In the genomic region with DNA sequence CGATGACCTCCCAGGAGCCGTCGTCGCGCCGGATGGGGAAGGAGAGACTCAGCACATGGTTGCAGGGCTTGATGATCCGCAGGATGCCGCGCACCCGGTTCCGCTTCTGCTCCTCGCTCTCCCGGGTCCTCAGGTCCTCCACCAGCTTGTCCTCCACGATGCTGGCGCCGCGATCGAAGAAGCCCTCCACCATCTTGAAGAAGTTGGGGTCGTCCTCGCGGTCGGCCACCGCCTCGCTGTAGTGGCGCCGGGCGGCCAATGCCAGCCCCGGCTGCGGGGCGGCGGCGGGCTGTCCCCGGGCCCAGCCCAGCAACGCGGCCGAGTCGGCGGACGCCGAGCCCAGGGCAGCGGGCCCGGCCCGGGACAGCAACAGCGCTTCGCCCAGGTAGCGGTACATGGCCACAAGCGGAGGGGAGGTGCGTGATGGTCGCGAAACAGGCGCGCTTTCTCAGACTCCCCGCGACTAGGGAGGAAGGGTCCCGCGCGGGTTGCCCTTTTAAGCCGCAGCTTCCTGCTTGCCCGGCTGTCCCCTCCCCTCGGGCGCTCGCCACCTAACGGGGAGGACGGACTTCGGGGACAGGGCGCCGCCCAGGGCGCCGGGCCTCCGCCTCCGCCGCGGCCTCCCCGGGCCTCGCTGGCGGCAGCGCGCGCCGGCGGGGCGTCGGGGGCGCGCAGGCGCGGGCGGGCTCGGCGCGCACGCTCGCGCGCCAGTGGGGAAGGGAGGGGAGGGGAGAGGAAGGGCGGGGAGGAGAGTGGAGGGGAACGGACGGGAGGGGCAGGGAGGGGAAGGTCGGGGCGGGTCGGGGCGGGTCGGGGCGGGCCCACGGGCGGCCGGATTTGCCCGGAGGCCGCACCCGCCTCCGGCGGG, we compare ENCODE assay signal across 1 cellular context.
TF ChIP-seq lines count a peak whose summit lies in the region.

A gene (minus strand): TSS at position 471 of the 868 bp plus-strand sequence. CDS start 74 bp downstream, at position 397.
A gene with protein sequence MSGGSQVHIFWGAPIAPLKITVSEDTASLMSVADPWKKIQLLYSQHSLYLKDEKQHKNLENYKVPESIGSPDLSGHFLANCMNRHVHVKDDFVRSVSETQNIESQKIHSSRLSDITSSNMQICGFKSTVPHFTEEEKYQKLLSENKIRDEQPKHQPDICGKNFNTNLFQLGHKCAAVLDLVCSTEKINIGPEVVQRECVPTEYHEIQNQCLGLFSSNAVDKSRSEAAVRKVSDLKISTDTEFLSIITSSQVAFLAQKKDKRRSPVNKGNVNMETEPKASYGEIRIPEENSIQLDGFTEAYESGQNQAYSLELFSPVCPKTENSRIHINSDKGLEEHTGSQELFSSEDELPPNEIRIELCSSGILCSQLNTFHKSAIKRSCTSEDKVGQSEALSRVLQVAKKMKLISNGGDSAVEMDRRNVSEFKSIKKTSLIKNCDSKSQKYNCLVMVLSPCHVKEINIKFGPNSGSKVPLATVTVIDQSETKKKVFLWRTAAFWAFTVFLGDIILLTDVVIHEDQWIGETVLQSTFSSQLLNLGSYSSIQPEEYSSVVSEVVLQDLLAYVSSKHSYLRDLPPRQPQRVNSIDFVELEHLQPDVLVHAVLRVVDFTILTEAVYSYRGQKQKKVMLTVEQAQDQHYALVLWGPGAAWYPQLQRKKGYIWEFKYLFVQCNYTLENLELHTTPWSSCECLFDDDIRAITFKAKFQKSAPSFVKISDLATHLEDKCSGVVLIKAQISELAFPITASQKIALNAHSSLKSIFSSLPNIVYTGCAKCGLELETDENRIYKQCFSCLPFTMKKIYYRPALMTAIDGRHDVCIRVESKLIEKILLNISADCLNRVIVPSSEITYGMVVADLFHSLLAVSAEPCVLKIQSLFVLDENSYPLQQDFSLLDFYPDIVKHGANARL (plus strand): TSS at position 834 of the 868 bp plus-strand sequence. CDS start 56,149 bp downstream, outside the sequence.

TF ChIP-seq in K562, 482 proteins besides CTCF, POLR2A, EP300 and RAD21 (continued from another document and continues in another):
- TF ChIP-seq, protein P1, sequence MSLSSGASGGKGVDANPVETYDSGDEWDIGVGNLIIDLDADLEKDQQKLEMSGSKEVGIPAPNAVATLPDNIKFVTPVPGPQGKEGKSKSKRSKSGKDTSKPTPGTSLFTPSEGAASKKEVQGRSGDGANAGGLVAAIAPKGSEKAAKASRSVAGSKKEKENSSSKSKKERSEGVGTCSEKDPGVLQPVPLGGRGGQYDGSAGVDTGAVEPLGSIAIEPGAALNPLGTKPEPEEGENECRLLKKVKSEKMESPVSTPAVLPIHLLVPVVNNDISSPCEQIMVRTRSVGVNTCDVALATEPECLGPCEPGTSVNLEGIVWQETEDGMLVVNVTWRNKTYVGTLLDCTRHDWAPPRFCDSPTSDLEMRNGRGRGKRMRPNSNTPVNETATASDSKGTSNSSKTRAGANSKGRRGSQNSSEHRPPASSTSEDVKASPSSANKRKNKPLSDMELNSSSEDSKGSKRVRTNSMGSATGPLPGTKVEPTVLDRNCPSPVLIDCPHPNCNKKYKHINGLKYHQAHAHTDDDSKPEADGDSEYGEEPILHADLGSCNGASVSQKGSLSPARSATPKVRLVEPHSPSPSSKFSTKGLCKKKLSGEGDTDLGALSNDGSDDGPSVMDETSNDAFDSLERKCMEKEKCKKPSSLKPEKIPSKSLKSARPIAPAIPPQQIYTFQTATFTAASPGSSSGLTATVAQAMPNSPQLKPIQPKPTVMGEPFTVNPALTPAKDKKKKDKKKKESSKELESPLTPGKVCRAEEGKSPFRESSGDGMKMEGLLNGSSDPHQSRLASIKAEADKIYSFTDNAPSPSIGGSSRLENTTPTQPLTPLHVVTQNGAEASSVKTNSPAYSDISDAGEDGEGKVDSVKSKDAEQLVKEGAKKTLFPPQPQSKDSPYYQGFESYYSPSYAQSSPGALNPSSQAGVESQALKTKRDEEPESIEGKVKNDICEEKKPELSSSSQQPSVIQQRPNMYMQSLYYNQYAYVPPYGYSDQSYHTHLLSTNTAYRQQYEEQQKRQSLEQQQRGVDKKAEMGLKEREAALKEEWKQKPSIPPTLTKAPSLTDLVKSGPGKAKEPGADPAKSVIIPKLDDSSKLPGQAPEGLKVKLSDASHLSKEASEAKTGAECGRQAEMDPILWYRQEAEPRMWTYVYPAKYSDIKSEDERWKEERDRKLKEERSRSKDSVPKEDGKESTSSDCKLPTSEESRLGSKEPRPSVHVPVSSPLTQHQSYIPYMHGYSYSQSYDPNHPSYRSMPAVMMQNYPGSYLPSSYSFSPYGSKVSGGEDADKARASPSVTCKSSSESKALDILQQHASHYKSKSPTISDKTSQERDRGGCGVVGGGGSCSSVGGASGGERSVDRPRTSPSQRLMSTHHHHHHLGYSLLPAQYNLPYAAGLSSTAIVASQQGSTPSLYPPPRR (CRISPR knock-in tag; IDR thresholded peaks at IDR 0.05; ENCODE audit: borderline replicate concordance): no peak
- TF ChIP-seq ZNF444 (CRISPR knock-in tag; IDR thresholded peaks at IDR 0.05) (no peak), SIN3B (IDR thresholded peaks at IDR 0.05; ENCODE audit: low read depth) (peak; percentile 51; the same call in 1 of the 2 replicates), MAFG (tag; conservative IDR thresholded peaks at IDR 0.05) (no peak), FOS (IDR thresholded peaks at IDR 0.05; ENCODE audit: extremely low read depth, insufficient read length) (no peak), PHB (CRISPR knock-in tag; IDR thresholded peaks at IDR 0.05) (no peak), HIVEP1 (CRISPR knock-in tag; IDR thresholded peaks at IDR 0.05) (no peak), CHD4 (IDR thresholded peaks at IDR 0.05; ENCODE audit: insufficient read depth, insufficient replicate concordance, low read depth, low read length, poor library complexity, severe bottlenecking) (no peak), KDM1A (IDR thresholded peaks at IDR 0.05) (no peak), GTF2F1 (IDR thresholded peaks at IDR 0.05; ENCODE audit: low read depth, low read length) (no peak), ZNF184 (CRISPR knock-in tag; IDR thresholded peaks at IDR 0.05) (no peak), ZNF282 (CRISPR knock-in tag; IDR thresholded peaks at IDR 0.05) (0 out of 2 replicates have a peak, but pooled peaks have one; percentile 44), ADNP (tag; IDR thresholded peaks at IDR 0.05) (no peak), BMI1 (IDR thresholded peaks at IDR 0.05; ENCODE audit: low read length) (no peak), YBX1 (IDR thresholded peaks at IDR 0.05) (no peak), HDAC3 (IDR thresholded peaks at IDR 0.05; ENCODE audit: borderline replicate concordance, partially characterized antibody) (no peak), ETV6 (IDR thresholded peaks at IDR 0.05; ENCODE audit: borderline replicate concordance in 1 of 2, low read depth in 2 of 2, low read length in 1 of 2) (no peak), ETV6 (CRISPR knock-in tag; IDR thresholded peaks at IDR 0.05; ENCODE audit: borderline replicate concordance) (no peak), SMAD1 (IDR thresholded peaks at IDR 0.05; ENCODE audit: low read depth, low read length, partially characterized antibody) (no peak), HCFC1 (IDR thresholded peaks at IDR 0.05; ENCODE audit: low read depth, low read length) (0 out of 2 replicates have a peak, but pooled peaks have one; percentile 22), ZNF766 (CRISPR knock-in tag; conservative IDR thresholded peaks at IDR 0.05) (peak; percentile 93), ZNF121 (CRISPR knock-in tag; conservative IDR thresholded peaks at IDR 0.05) (no peak), SOX6 (IDR thresholded peaks at IDR 0.05) (no peak), THRAP3 (IDR thresholded peaks at IDR 0.05; ENCODE audit: borderline replicate concordance) (no peak), ZNF174 (CRISPR knock-in tag; IDR thresholded peaks at IDR 0.05) (no peak), ZKSCAN3 (CRISPR knock-in tag; IDR thresholded peaks at IDR 0.05) (no peak), ARHGAP35 (IDR thresholded peaks at IDR 0.05; ENCODE audit: partially characterized antibody) (no peak), ZNF274 (IDR thresholded peaks at IDR 0.05; ENCODE audit: borderline replicate concordance, low read depth, low read length) (no peak), NUFIP1 (IDR thresholded peaks at IDR 0.05; ENCODE audit: partially characterized antibody) (no peak), CTBP1 (IDR thresholded peaks at IDR 0.05; ENCODE audit: borderline replicate concordance) (peak; percentile 29; the same call in 1 of the 2 replicates), TCFL5 (CRISPR knock-in tag; conservative IDR thresholded peaks at IDR 0.05) (no peak), ZNF79 (CRISPR knock-in tag; IDR thresholded peaks at IDR 0.05; ENCODE audit: low read depth) (no peak), NR4A1 (CRISPR knock-in tag; IDR thresholded peaks at IDR 0.05) (no peak), NR4A1 (tag; IDR thresholded peaks at IDR 0.05) (no peak), ZNF507 (tag; conservative IDR thresholded peaks at IDR 0.05) (no peak), HDAC2 (IDR thresholded peaks at IDR 0.05) (no peak), CHD1 (IDR thresholded peaks at IDR 0.05; ENCODE audit: low read length) (no peak), HLTF (IDR thresholded peaks at IDR 0.05) (no peak), ATF1 (CRISPR knock-in tag; IDR thresholded peaks at IDR 0.05) (no peak), ATF1 (tag; IDR thresholded peaks at IDR 0.05) (no peak), TSC22D4 (tag; IDR thresholded peaks at IDR 0.05) (no peak)
- TF ChIP-seq, protein P2, sequence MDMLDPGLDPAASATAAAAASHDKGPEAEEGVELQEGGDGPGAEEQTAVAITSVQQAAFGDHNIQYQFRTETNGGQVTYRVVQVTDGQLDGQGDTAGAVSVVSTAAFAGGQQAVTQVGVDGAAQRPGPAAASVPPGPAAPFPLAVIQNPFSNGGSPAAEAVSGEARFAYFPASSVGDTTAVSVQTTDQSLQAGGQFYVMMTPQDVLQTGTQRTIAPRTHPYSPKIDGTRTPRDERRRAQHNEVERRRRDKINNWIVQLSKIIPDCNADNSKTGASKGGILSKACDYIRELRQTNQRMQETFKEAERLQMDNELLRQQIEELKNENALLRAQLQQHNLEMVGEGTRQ (CRISPR knock-in tag; IDR thresholded peaks at IDR 0.05): no peak
- TF ChIP-seq, protein P3, sequence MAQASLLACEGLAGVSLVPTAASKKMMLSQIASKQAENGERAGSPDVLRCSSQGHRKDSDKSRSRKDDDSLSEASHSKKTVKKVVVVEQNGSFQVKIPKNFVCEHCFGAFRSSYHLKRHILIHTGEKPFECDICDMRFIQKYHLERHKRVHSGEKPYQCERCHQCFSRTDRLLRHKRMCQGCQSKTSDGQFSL (CRISPR knock-in tag; IDR thresholded peaks at IDR 0.05): no peak
- TF ChIP-seq, protein P3 (tag; IDR thresholded peaks at IDR 0.05): 0 out of 4 replicates have a peak, but pooled peaks of 1 of the 2 experiments have one; percentile 26
- TF ChIP-seq, protein P4, sequence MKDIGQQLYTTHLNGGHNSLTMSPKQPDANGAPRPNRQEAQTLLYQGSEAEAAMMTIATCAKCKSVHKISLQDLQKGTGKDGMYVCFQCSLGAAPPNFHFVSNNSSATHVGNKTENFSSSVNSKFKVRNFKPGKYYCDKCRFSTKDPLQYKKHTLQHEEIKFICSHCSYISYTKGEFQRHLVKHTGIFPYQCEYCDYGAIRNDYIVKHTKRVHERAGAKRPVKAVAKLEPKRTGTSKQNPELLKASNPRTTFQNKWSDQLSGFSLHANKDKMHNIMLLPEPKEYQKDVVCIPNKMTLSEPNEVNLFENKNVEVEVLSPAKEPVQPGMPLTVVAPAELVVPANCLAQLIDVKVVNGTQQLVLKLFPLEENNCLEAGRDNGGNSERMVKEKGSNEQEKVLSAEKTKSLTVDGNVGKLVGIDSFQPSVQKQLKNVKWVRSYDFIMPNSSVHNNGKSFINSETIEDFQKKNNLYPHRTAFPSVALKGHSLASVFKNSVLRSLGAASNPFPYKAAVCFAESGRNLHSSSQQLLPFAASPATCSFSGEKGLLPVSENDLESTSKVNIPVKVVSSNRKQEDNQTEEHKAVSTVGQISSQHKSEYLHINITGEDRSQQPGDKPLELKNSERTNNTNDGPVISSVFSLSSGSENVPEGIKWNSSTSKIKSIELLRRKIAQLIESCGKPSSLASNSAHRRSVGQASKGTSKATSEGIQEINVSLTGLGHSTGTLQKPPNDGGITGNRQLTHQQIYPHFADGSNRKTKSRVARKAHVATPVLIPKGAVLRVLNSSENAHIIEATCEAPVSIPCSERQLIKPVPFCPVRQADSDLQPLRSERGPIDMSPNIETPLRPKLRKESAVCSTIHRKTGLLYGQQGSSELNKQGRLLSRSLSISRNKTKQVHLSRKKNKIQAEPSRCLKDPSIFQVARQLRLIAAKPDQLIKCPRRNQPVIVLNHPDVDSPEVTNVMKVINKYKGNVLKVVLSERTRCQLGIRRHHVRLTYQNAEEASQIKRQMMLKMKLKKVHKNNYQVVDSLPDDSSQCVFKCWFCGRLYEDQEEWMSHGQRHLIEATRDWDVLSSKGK (CRISPR knock-in tag; IDR thresholded peaks at IDR 0.05): no peak
- TF ChIP-seq, protein P5, sequence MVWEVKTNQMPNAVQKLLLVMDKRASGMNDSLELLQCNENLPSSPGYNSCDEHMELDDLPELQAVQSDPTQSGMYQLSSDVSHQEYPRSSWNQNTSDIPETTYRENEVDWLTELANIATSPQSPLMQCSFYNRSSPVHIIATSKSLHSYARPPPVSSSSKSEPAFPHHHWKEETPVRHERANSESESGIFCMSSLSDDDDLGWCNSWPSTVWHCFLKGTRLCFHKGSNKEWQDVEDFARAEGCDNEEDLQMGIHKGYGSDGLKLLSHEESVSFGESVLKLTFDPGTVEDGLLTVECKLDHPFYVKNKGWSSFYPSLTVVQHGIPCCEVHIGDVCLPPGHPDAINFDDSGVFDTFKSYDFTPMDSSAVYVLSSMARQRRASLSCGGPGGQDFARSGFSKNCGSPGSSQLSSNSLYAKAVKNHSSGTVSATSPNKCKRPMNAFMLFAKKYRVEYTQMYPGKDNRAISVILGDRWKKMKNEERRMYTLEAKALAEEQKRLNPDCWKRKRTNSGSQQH (CRISPR knock-in tag; IDR thresholded peaks at IDR 0.05): no peak
- TF ChIP-seq, protein P6, sequence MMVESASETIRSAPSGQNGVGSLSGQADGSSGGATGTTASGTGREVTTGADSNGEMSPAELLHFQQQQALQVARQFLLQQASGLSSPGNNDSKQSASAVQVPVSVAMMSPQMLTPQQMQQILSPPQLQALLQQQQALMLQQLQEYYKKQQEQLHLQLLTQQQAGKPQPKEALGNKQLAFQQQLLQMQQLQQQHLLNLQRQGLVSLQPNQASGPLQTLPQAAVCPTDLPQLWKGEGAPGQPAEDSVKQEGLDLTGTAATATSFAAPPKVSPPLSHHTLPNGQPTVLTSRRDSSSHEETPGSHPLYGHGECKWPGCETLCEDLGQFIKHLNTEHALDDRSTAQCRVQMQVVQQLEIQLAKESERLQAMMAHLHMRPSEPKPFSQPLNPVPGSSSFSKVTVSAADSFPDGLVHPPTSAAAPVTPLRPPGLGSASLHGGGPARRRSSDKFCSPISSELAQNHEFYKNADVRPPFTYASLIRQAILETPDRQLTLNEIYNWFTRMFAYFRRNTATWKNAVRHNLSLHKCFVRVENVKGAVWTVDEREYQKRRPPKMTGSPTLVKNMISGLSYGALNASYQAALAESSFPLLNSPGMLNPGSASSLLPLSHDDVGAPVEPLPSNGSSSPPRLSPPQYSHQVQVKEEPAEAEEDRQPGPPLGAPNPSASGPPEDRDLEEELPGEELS (CRISPR knock-in tag; IDR thresholded peaks at IDR 0.05; ENCODE audit: borderline replicate concordance): no peak
- TF ChIP-seq, protein P7, sequence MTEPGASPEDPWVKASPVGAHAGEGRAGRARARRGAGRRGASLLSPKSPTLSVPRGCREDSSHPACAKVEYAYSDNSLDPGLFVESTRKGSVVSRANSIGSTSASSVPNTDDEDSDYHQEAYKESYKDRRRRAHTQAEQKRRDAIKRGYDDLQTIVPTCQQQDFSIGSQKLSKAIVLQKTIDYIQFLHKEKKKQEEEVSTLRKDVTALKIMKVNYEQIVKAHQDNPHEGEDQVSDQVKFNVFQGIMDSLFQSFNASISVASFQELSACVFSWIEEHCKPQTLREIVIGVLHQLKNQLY (CRISPR knock-in tag; conservative IDR thresholded peaks at IDR 0.05): no peak
